In genomic region chr18:22836932-22837331, GRCh38 we compare ENCODE assay signal across 1 cellular context.
TF ChIP-seq lines count a peak whose summit lies in the region.

No MANE protein-coding gene starts in this region.

TF ChIP-seq in IMR-90, 13 proteins besides CTCF, POLR2A, EP300 and RAD21:
- TF ChIP-seq ELK1 (IDR thresholded peaks at IDR 0.05; ENCODE audit: borderline replicate concordance, low read depth, low read length) (no peak), MAFK (IDR thresholded peaks at IDR 0.05; ENCODE audit: low read depth, low read length) (no peak), SMC3 (IDR thresholded peaks at IDR 0.05; ENCODE audit: low read depth, low read length) (no peak), RFX5 (IDR thresholded peaks at IDR 0.05; ENCODE audit: low read depth, low read length) (no peak), CHD1 (IDR thresholded peaks at IDR 0.05; ENCODE audit: low read depth, low read length) (no peak), MAZ (IDR thresholded peaks at IDR 0.05; ENCODE audit: borderline replicate concordance, low read depth, low read length) (no peak), USF2 (IDR thresholded peaks at IDR 0.05; ENCODE audit: low read depth, low read length) (no peak), CEBPB (IDR thresholded peaks at IDR 0.05; ENCODE audit: low read depth, low read length) (no peak), RCOR1 (IDR thresholded peaks at IDR 0.05; ENCODE audit: insufficient replicate concordance, low read length) (no peak), BHLHE40 (IDR thresholded peaks at IDR 0.05; ENCODE audit: low read depth, low read length) (no peak)
TF ChIP-seq in IMR-90: peak in this region for 0.
